Comparison of ENCODE assay signal across 8 cellular contexts in the genomic region with DNA sequence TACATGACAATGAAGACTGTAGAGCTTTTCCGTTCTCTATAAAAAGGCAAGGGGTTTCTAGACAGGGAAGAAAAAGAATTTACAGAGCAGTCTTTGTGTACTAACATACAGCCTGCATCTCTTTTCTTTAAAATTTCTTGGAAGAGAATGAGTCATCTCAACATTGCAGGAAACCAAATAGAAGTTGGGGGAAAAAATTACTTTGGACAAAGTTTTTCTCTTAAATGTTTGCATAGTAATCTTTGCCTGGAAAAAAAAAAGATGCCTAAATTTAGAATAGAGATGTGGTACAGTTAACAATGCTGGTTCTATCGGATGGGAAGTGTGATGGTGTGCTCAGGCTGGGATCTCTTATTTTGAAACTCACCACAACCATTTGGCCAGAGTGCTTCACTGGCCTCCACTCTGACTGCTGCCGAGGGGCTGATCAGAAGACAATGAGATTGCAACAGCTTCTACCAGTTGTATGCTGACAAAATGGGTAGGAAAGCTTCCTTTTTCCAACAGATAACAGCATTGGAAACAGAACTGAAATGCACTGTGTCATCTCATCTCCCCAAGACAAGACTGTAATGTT.
DNase-seq lines count a peak whose midpoint lies in the region; ATAC-seq, FAIRE-seq and TF ChIP-seq lines count a peak whose summit lies in the region.
"Not testable (repeated sequence)": the region's sequence is repeated elsewhere in the genome, so short reads cannot be mapped to it uniquely, and the experiment has no call there.

No MANE protein-coding gene starts in this region.

- H3K27ac ChIP-seq in lower lobe of right lung, pancreas, upper lobe of right lung: not testable (repeated sequence)

- peak; percentile 84 for FAIRE-seq in H54 (lab: Jason Lieb, UNC)
- not testable (repeated sequence) for FAIRE-seq in pancreas (lab: Jason Lieb, UNC)

- not testable (repeated sequence) for H3K9me3 ChIP-seq in lower lobe of right lung, pancreas, upper lobe of right lung

- not testable (repeated sequence) for TF ChIP-seq CTCF in lower lobe of right lung (IDR thresholded peaks at IDR 0.05); pancreas (IDR thresholded peaks at IDR 0.05); upper lobe of right lung (IDR thresholded peaks at IDR 0.05)

- H3K4me3 ChIP-seq in lower lobe of right lung, pancreas, upper lobe of right lung: not testable (repeated sequence)

- H3K27me3 ChIP-seq in lower lobe of right lung (ENCODE audit: low read depth); pancreas; upper lobe of right lung: not testable (repeated sequence)

- not testable (repeated sequence) for H3K9me3 Mint-ChIP-seq in T-helper 2 cell treated with Interferon-gamma antibody and Interleukin-4, amounts not matched to agents 5 μg/mL and 100 μg/mL, for 36 hours; activated CD8-positive, alpha-beta memory T cell treated with anti-CD3 and anti-CD28 coated beads, Interleukin-2, amount 10 ng/mL, durations not matched to agents 7 days and 5 days (ENCODE audit: low read depth); activated naive CD8-positive, alpha-beta T cell treated with anti-CD3 and anti-CD28 coated beads, Interleukin-2, amount 50 U/mL, for 24 hours

- H3K4me1 ChIP-seq in lower lobe of right lung, pancreas, upper lobe of right lung: not testable (repeated sequence)

- not testable (repeated sequence) for H3K4me1 Mint-ChIP-seq in T-helper 2 cell treated with Interferon-gamma antibody and Interleukin-4, amounts not matched to agents 5 μg/mL and 100 μg/mL, for 36 hours (ENCODE audit: low read depth); activated CD8-positive, alpha-beta memory T cell treated with anti-CD3 and anti-CD28 coated beads, Interleukin-2, amount 10 ng/mL, durations not matched to agents 7 days and 5 days; activated naive CD8-positive, alpha-beta T cell treated with anti-CD3 and anti-CD28 coated beads, Interleukin-2, amount 50 U/mL, for 24 hours

- intact Hi-C loops in Right ventricle myocardium superior (cut with DNase I); lower lobe of right lung (cut with DNase I); pancreas (cut with DNase I); upper lobe of right lung (cut with DNase I): not testable (repeated sequence)

- DNase-seq in H54 (ENCODE audit: insufficient read length, low spot score); T-helper 2 cell treated with Interferon-gamma antibody and Interleukin-4, amounts not matched to agents 5 μg/mL and 100 μg/mL, for 36 hours (ENCODE audit: low spot score); activated CD8-positive, alpha-beta memory T cell treated with anti-CD3 and anti-CD28 coated beads, Interleukin-2, amount 10 ng/mL, durations not matched to agents 7 days and 5 days; activated naive CD8-positive, alpha-beta T cell treated with anti-CD3 and anti-CD28 coated beads, Interleukin-2, amount 50 U/mL, for 24 hours; Right ventricle myocardium superior; lower lobe of right lung; pancreas; upper lobe of right lung: not testable (repeated sequence)

- peak overlapping the region; percentile 26 for H3K4me3 Mint-ChIP-seq in T-helper 2 cell treated with Interferon-gamma antibody and Interleukin-4, amounts not matched to agents 5 μg/mL and 100 μg/mL, for 36 hours
- peak overlapping the region; percentile 8 for H3K4me3 Mint-ChIP-seq in activated CD8-positive, alpha-beta memory T cell treated with anti-CD3 and anti-CD28 coated beads, Interleukin-2, amount 10 ng/mL, durations not matched to agents 7 days and 5 days
- H3K4me3 Mint-ChIP-seq in activated naive CD8-positive, alpha-beta T cell treated with anti-CD3 and anti-CD28 coated beads, Interleukin-2, amount 50 U/mL, for 24 hours, result peak overlapping the region; percentile 40

- CTCF ChIA-PET in activated CD8-positive, alpha-beta memory T cell treated with anti-CD3 and anti-CD28 coated beads, Interleukin-2, amount 10 ng/mL, durations not matched to agents 7 days and 5 days (lab: Charles Lee), result not testable (repeated sequence)

- not testable (repeated sequence) for H3K36me3 ChIP-seq in lower lobe of right lung, pancreas, upper lobe of right lung

- not testable (repeated sequence) for H3K36me3 Mint-ChIP-seq in T-helper 2 cell treated with Interferon-gamma antibody and Interleukin-4, amounts not matched to agents 5 μg/mL and 100 μg/mL, for 36 hours (ENCODE audit: low read depth); activated CD8-positive, alpha-beta memory T cell treated with anti-CD3 and anti-CD28 coated beads, Interleukin-2, amount 10 ng/mL, durations not matched to agents 7 days and 5 days; activated naive CD8-positive, alpha-beta T cell treated with anti-CD3 and anti-CD28 coated beads, Interleukin-2, amount 50 U/mL, for 24 hours (ENCODE audit: low read depth)

- not testable (repeated sequence) for TF ChIP-seq POLR2A in H54 (IDR thresholded peaks at IDR 0.05; ENCODE audit: low read depth, low read length)

- H3K27me3 Mint-ChIP-seq in T-helper 2 cell treated with Interferon-gamma antibody and Interleukin-4, amounts not matched to agents 5 μg/mL and 100 μg/mL, for 36 hours (ENCODE audit: low read depth); activated CD8-positive, alpha-beta memory T cell treated with anti-CD3 and anti-CD28 coated beads, Interleukin-2, amount 10 ng/mL, durations not matched to agents 7 days and 5 days; activated naive CD8-positive, alpha-beta T cell treated with anti-CD3 and anti-CD28 coated beads, Interleukin-2, amount 50 U/mL, for 24 hours: not testable (repeated sequence)

- peak overlapping the region; percentile 73 for H3K27ac Mint-ChIP-seq in T-helper 2 cell treated with Interferon-gamma antibody and Interleukin-4, amounts not matched to agents 5 μg/mL and 100 μg/mL, for 36 hours
- peak overlapping the region; percentile 69 for H3K27ac Mint-ChIP-seq in activated CD8-positive, alpha-beta memory T cell treated with anti-CD3 and anti-CD28 coated beads, Interleukin-2, amount 10 ng/mL, durations not matched to agents 7 days and 5 days
- peak overlapping the region; percentile 78 for H3K27ac Mint-ChIP-seq in activated naive CD8-positive, alpha-beta T cell treated with anti-CD3 and anti-CD28 coated beads, Interleukin-2, amount 50 U/mL, for 24 hours

- WGBS in pancreas, 2 donors, result 78 to 88% methylated on average over 1 of the region's 3 CpGs

- peak; percentile 12 for ATAC-seq in activated CD8-positive, alpha-beta memory T cell treated with anti-CD3 and anti-CD28 coated beads, Interleukin-2, amount 10 ng/mL, durations not matched to agents 7 days and 5 days
- ATAC-seq in activated naive CD8-positive, alpha-beta T cell treated with anti-CD3 and anti-CD28 coated beads, Interleukin-2, amount 50 U/mL, for 24 hours, result peak; percentile 47
- ATAC-seq in Right ventricle myocardium superior (ENCODE audit: poor library complexity) (peak; percentile 79), lower lobe of right lung (peak; percentile 68 to 86), pancreas (peak in 3 of 4 donors; percentile 29 to 82 (median 78)), upper lobe of right lung (peak; percentile 83)

Comparison
In these comparisons a context has a peak if more than half of its experiments do, and no peak if none do; other contexts are left out.
1. ATAC-seq: peak in every context shown above with its lines; median percentile 83 in upper lobe of right lung; 79 in Right ventricle myocardium superior; 78 in pancreas; 77 in lower lobe of right lung; 47 in activated naive CD8-positive, alpha-beta T cell treated with anti-CD3 and anti-CD28 coated beads, Interleukin-2, amount 50 U/mL, for 24 hours; 12 in activated CD8-positive, alpha-beta memory T cell treated with anti-CD3 and anti-CD28 coated beads, Interleukin-2, amount 10 ng/mL, durations not matched to agents 7 days and 5 days.